34 cellular contexts compared by ENCODE assay signal in genomic region chr11:64908766-64909165, GRCh38. TPM values are rescaled to one million over a fixed set of nuclear protein-coding genes. Genes with fewer than 3 reads are reported as not detected.
"Had no signal": no experiment of that assay in that cellular context is flagged by ENCODE, and none has a peak within 500 bp of the region (broad histone marks: within the 10 kb centered on the region; RNA-seq: fewer than 3 reads in every experiment).

No MANE protein-coding gene starts in this region.

- H3K9ac ChIP-seq: parathyroid adenoma had no signal

- H3K4me3 Mint-ChIP-seq: mesothelial cell of epicardium; naive B cell; natural killer cell; nephron progenitor cell; stimulated activated naive B cell treated with anti-CD40 and anti-IgM and Interleukin-4, amounts not matched to agents 10 μg/mL and 1 μg/mL and 100 μg/mL, for 72 hours had no signal

- H3K4me1 Mint-ChIP-seq: mesothelial cell of epicardium, nephron progenitor cell had no signal

- DNase-seq: hippocampal formation; left colon; left lung; lower lobe of right lung; mammary epithelial cell; mesendoderm; naive B cell; natural killer cell; nephron progenitor cell; occipital lobe; right lobe of liver; stimulated activated CD4-positive, alpha-beta T cell treated with anti-CD3 and anti-CD28 coated beads, Interleukin-12 subunit alpha, Interleukin-12 subunit beta, amount 100 ng/mL, for 4 hours; stimulated activated CD4-positive, alpha-beta T cell treated with anti-CD3 and anti-CD28 coated beads, Interleukin-15, amount 100 ng/mL, for 24 hours; stimulated activated CD4-positive, alpha-beta T cell treated with anti-CD3 and anti-CD28 coated beads, Interleukin-2, amount 100 ng/mL, for 24 hours; stimulated activated CD4-positive, alpha-beta T cell treated with anti-CD3 and anti-CD28 coated beads, Interleukin-4, amount 100 ng/mL, for 1 hour; stimulated activated naive B cell treated with anti-CD40 and anti-IgM and Interleukin-4, amounts not matched to agents 10 μg/mL and 1 μg/mL and 100 μg/mL, for 72 hours; stimulated activated naive CD8-positive, alpha-beta T cell treated with anti-CD3 and anti-CD28 coated beads, Interleukin-15, Interleukin-2, amounts not matched to agents 100 U/mL and 50 U/mL, for 24 hours; stomach; testis; thyroid gland; transverse colon had no signal

- H3K27ac Mint-ChIP-seq: mesothelial cell of epicardium; natural killer cell; nephron progenitor cell; progenitor cell of endocrine pancreas; stimulated activated naive B cell treated with anti-CD40 and anti-IgM and Interleukin-4, amounts not matched to agents 10 μg/mL and 1 μg/mL and 100 μg/mL, for 72 hours had no signal

- H3K27ac ChIP-seq: left lung, lower lobe of right lung, parathyroid adenoma, right atrium auricular region, right lobe of liver, stomach, testis, thyroid gland, transverse colon, upper lobe of left lung, vagina had no signal

- H3K4me3 ChIP-seq: left lung, lower lobe of right lung, right atrium auricular region, right lobe of liver, stomach, testis, thyroid gland, transverse colon, upper lobe of left lung, vagina had no signal

- H3K36me3 Mint-ChIP-seq: natural killer cell had no signal

- H3K27me3 Mint-ChIP-seq: naive B cell; progenitor cell of endocrine pancreas; stimulated activated naive B cell treated with anti-CD40 and anti-IgM and Interleukin-4, amounts not matched to agents 10 μg/mL and 1 μg/mL and 100 μg/mL, for 72 hours had no signal

- H3K27me3 ChIP-seq: left lung, right atrium auricular region, right lobe of liver, stomach, testis, thyroid gland, transverse colon, upper lobe of left lung, vagina had no signal

- H3K4me1 ChIP-seq: left lung, lower lobe of right lung, parathyroid adenoma, right atrium auricular region, right lobe of liver, stomach, testis, thyroid gland, transverse colon, upper lobe of left lung, vagina had no signal

- H2AFZ ChIP-seq: parathyroid adenoma had no signal

- H3K9me3 Mint-ChIP-seq: mesothelial cell of epicardium; naive B cell; natural killer cell; nephron progenitor cell; stimulated activated naive B cell treated with anti-CD40 and anti-IgM and Interleukin-4, amounts not matched to agents 10 μg/mL and 1 μg/mL and 100 μg/mL, for 72 hours had no signal

- H3K79me2 ChIP-seq: parathyroid adenoma had no signal

- ATAC-seq: left colon; left lung; lower lobe of right lung; natural killer cell; right lobe of liver; stimulated activated naive B cell treated with anti-CD40 and anti-IgM and Interleukin-4, amounts not matched to agents 10 μg/mL and 1 μg/mL and 100 μg/mL, for 72 hours; stimulated activated naive CD8-positive, alpha-beta T cell treated with anti-CD3 and anti-CD28 coated beads, Interleukin-15, Interleukin-2, amounts not matched to agents 100 U/mL and 50 U/mL, for 24 hours had no signal

- H3K9me3 ChIP-seq: left lung, lower lobe of right lung, right atrium auricular region, right lobe of liver, stomach, testis, thyroid gland, transverse colon, upper lobe of left lung, vagina had no signal

RNA-seq across cellular contexts. Expression of gene GPHA2, which starts 26.9 kb away (rescaled TPM):
- total RNA-seq: left colon, left lung, liver, lower lobe of right lung, mammary epithelial cell, mesothelial cell of epicardium, mononuclear cell, natural killer cell, occipital lobe, osteocyte, pulmonary artery endothelial cell, renal cortical epithelial cell, right atrium auricular region, skeletal muscle tissue, stomach, upper lobe of left lung, urinary bladder, vagina had no signal
- polyA plus RNA-seq: liver, mammary epithelial cell, urinary bladder had no signal
